9 cellular contexts compared by ENCODE assay signal in genomic region chr20:57498425-57499400, GRCh38. TPM values are rescaled to one million over a fixed set of nuclear protein-coding genes. Genes with fewer than 3 reads are reported as not detected.
DNase-seq lines count a peak whose midpoint lies in the region; ATAC-seq and TF ChIP-seq lines count a peak whose summit lies in the region.
"Had no signal": no experiment of that assay in that cellular context is flagged by ENCODE, and none has a peak within 500 bp of the region (broad histone marks: within the 10 kb centered on the region; RNA-seq: fewer than 3 reads in every experiment).

No MANE protein-coding gene starts in this region.

- H3K4me2 ChIP-seq in mammary epithelial cell (ENCODE audit: insufficient read depth, low read depth, low read length): no peak overlapping the region

- H3K27me3 ChIP-seq in mammary epithelial cell (ENCODE audit: insufficient read depth, low read length): no peaks in the 10 kb centered on the region

- H3K27ac ChIP-seq in mammary epithelial cell (ENCODE audit: insufficient read depth, low read depth, low read length): no peak overlapping the region
- H3K27ac ChIP-seq: psoas muscle had no signal

- peak; percentile 18 for DNase-seq in NCI-H1092 treated with DMSO at 0.1 percent for 48 hours (lab: John Stamatoyannopoulos, UW)
- no peak for DNase-seq in NCI-H1092 (lab: John Stamatoyannopoulos, UW)
- peak; percentile 81 for DNase-seq in OCI-M1 (lab: John Stamatoyannopoulos, UW)
- DNase-seq in mammary epithelial cell: no peak
- DNase-seq in posterior vena cava (ENCODE audit: low spot score): no peak
- DNase-seq: psoas muscle had no signal

- dilution Hi-C loops in mammary epithelial cell (cut with HindIII; ENCODE audit: low sequenced_read_pairs): no loop called here

- intact Hi-C loops in mammary epithelial cell (cut with micrococcal nuclease) (loop anchor here (1.0 to 5.0 kb wide), 2 partner anchors 11 to 94 kb away; no protein-coding TSS in a partner anchor), posterior vena cava (cut with DNase I) (loop anchor here (5.0 kb wide), 1 partner anchor 116 kb away; no protein-coding TSS in a partner anchor)

- in situ Hi-C loops in mammary epithelial cell (cut with MboI; ENCODE audit: low sequenced_read_pairs in 2 of 2): loop anchor here (5.0 to 25.0 kb wide), 3 partner anchors 111 to 411 kb away; no protein-coding TSS in a partner anchor

- no peaks in the 10 kb centered on the region for H3K9me3 ChIP-seq in mammary epithelial cell (replicated peaks; ENCODE audit: insufficient read depth, low read length)
- H3K9me3 ChIP-seq: psoas muscle had no signal

- H3K27me3 Mint-ChIP-seq in nephron (ENCODE audit: low read depth): peaks cover 33% of the 10 kb centered on the region

- no peaks in the 10 kb centered on the region for H3K36me3 ChIP-seq in mammary epithelial cell (ENCODE audit: insufficient read depth, low read length)

- BruUV-seq in mammary epithelial cell (replicated peaks; lab: Mats Ljungman, UMichigan): no TSS peak

- H2AFZ ChIP-seq in mammary epithelial cell (ENCODE audit: low read depth, low read length): no peak overlapping the region

- peaks cover 26% of the 10 kb centered on the region for H3K4me1 Mint-ChIP-seq in nephron

- H3K4me3 Mint-ChIP-seq in nephron: no peak overlapping the region

- peak; percentile 15 to 43 for TF ChIP-seq CTCF in mammary epithelial cell (conservative IDR thresholded peaks at IDR 0.05 in 1 of 2, IDR thresholded peaks at IDR 0.05 in 1 of 2; ENCODE audit: extremely low read depth in 1 of 2, insufficient read depth in 1 of 2, low read depth in 1 of 2, low read length in 2 of 2)
- TF ChIP-seq CTCF in nephron (IDR thresholded peaks at IDR 0.05; ENCODE audit: unreplicated experiment in 3 of 3): peak; percentile 17 to 31 (median 25)

- CTCF ChIA-PET in mammary epithelial cell (lab: Charles Lee; ENCODE audit: low non-redundant PET): interaction anchor here (0.5 to 0.8 kb wide), 2 partner anchors 10 to 11 kb away, joined by 3 to 36 read pairs; no protein-coding TSS in a partner anchor

- H3K79me2 ChIP-seq in mammary epithelial cell (ENCODE audit: insufficient read depth, low read length): no peaks in the 10 kb centered on the region

- no peak overlapping the region for H3K4me3 ChIP-seq in mammary epithelial cell (replicated peaks in 1 of 3; ENCODE audit: insufficient read depth in 1 of 3, low read depth in 2 of 3, low read length in 3 of 3)
- H3K4me3 ChIP-seq: psoas muscle had no signal

- H3K9me3 Mint-ChIP-seq in nephron: no peaks in the 10 kb centered on the region

- H3K27ac Mint-ChIP-seq in nephron: no peak overlapping the region

- no peaks in the 10 kb centered on the region for H3K36me3 Mint-ChIP-seq in nephron (ENCODE audit: low read depth)

- H3K4me1 ChIP-seq in mammary epithelial cell (ENCODE audit: insufficient read depth, low read length): peaks cover 3% of the 10 kb centered on the region
- H3K4me1 ChIP-seq: psoas muscle had no signal

- H4K20me1 ChIP-seq in mammary epithelial cell (ENCODE audit: insufficient read depth, low read length): no peaks in the 10 kb centered on the region

- H3K9ac ChIP-seq in mammary epithelial cell (ENCODE audit: insufficient read depth, low read length): no peak overlapping the region

- peak; percentile 71 for ATAC-seq in HG02642 (IDR thresholded peaks at IDR 0.05; ENCODE audit: poor library complexity, unreplicated experiment)
- no peak for ATAC-seq in HG02623 (IDR thresholded peaks at IDR 0.05; ENCODE audit: unreplicated experiment)

- WGBS in mammary epithelial cell (ENCODE audit: low coverage, missing lambda C conversion rate): 67% methylated on average over 16 of the region's 20 CpGs

RNA-seq across cellular contexts. Expression of gene CTCFL, which starts 26.2 kb away (rescaled TPM):
- not detected for total RNA-seq in mammary epithelial cell
- not detected for polyA plus RNA-seq in mammary epithelial cell
- not detected for polyA minus RNA-seq in mammary epithelial cell
- total RNA-seq in posterior vena cava: not detected
- total RNA-seq: psoas muscle had no signal
- polyA plus RNA-seq: psoas muscle had no signal

Comparison
In these comparisons a context has a peak if more than half of its experiments do, and no peak if none do; other contexts are left out.
1. DNase-seq: peak in NCI-H1092 treated with DMSO at 0.1 percent for 48 hours (single experiment) and OCI-M1 (single experiment); none in NCI-H1092 (single experiment), mammary epithelial cell (single experiment) and posterior vena cava (single experiment).